9 cellular contexts compared by ENCODE assay signal in the genomic region with DNA sequence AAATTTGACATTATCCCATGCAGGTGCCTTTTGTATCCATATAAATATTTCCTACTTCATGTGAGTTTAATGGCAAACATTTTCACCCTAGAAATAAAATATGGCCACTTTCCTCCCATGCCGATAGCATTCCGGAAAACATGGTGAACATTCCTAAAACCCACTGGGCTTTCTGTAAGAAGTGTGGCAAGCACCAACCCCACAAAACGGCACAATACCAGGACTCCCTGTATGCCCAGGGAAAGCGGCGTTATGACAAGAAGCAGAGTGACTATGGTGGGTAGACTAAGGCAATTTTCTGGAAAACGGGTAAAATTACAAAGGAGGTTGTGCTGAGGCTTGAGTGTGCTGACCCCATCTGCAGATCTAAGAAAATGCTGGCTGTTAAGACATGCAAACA. TPM values are rescaled to one million over a fixed set of nuclear protein-coding genes. Genes with fewer than 3 reads are reported as not detected.
DNase-seq lines count a peak whose midpoint lies in the region; TF ChIP-seq lines count a peak whose summit lies in the region.
"Had no signal": no experiment of that assay in that cellular context is flagged by ENCODE, and none has a peak within 500 bp of the region (broad histone marks: within the 10 kb centered on the region; RNA-seq: fewer than 3 reads in every experiment).

No MANE protein-coding gene starts in this region.

- no peak overlapping the region for H2AFZ ChIP-seq in hepatocyte

- H3K36me3 ChIP-seq in hepatocyte (replicated peaks; ENCODE audit: insufficient read depth, low read depth) (no peaks in the 10 kb centered on the region), stomach smooth muscle (ENCODE audit: control insufficient read depth in 2 of 2, insufficient read depth in 2 of 2, low read length in 2 of 2) (peaks cover 2% of the 10 kb centered on the region in 2 donors)

- no peaks in the 10 kb centered on the region for H3K27me3 ChIP-seq in hepatocyte
- H3K27me3 ChIP-seq in stomach smooth muscle (ENCODE audit: control insufficient read depth in 1 of 2, insufficient read depth in 2 of 2, low read length in 2 of 2), result no peaks in the 10 kb centered on the region

- TF ChIP-seq CTCF in astrocyte of the cerebellum (IDR thresholded peaks at IDR 0.05; ENCODE audit: low read depth, low read length, missing control alignments) (no peak), hepatocyte (IDR thresholded peaks at IDR 0.05; ENCODE audit: poor library complexity) (no peak)

- peaks cover 92% of the 10 kb centered on the region for H3K79me2 ChIP-seq in hepatocyte

- H3K4me1 ChIP-seq in hepatocyte (ENCODE audit: insufficient read depth) (peaks cover 65% of the 10 kb centered on the region), stomach smooth muscle (ENCODE audit: control insufficient read depth, insufficient read depth, low read length) (peaks cover 59% of the 10 kb centered on the region)

- H3K4me3 ChIP-seq in astrocyte of the cerebellum (ENCODE audit: low read depth, low read length) (peak overlapping the region; percentile 73), hepatocyte (no peak overlapping the region), stomach smooth muscle (ENCODE audit: low read length in 2 of 2) (peak overlapping the region; percentile 6 to 54)

- in situ Hi-C loops in astrocyte of the cerebellum (cut with HindIII; ENCODE audit: low sequenced_read_pairs), result loop anchor here (5.0 kb wide), 1 partner anchor 37 kb away; no protein-coding TSS in a partner anchor

- H3K27ac ChIP-seq in hepatocyte (peak overlapping the region; percentile 100), stomach smooth muscle (ENCODE audit: low read length) (no peak overlapping the region)

- H3K9ac ChIP-seq in stomach smooth muscle (ENCODE audit: low read length in 2 of 2), result peak overlapping the region in 1 of 2 donors; percentile 8

- no peaks in the 10 kb centered on the region for H3K9me2 ChIP-seq in hepatocyte (replicated peaks; ENCODE audit: insufficient read depth)

- 80% methylated on average over 6 of the region's 6 CpGs for WGBS in hepatocyte (ENCODE audit: low lambda C conversion rate, missing lambda C conversion rate)

- H3K9me3 ChIP-seq in hepatocyte (ENCODE audit: low read depth), result no peaks in the 10 kb centered on the region
- no peaks in the 10 kb centered on the region for H3K9me3 ChIP-seq in stomach smooth muscle (ENCODE audit: control insufficient read depth in 2 of 2, low read length in 2 of 2)

- DNase-seq in HT1080 (ENCODE audit: low read depth) (peak; percentile 16), astrocyte of the cerebellum (ENCODE audit: low read depth) (no peak), hepatocyte (ENCODE audit: low spot score) (no peak), cerebellum (ENCODE audit: low spot score) (no peak), pons (ENCODE audit: low spot score) (no peak), NCI-H510A treated with DMSO at 0.1 percent for 48 hours (lab: John Stamatoyannopoulos, UW) (no peak), NCI-H1436 treated with DMSO at 0.1 percent for 48 hours (lab: John Stamatoyannopoulos, UW) (no peak)
- DNase-seq: activated naive CD4-positive, alpha-beta T cell treated with anti-CD3 and anti-CD28 coated beads for 36 hours had no signal

- peak overlapping the region; percentile 68 for H3K4me2 ChIP-seq in hepatocyte

- peaks cover 60% of the 10 kb centered on the region for H4K20me1 ChIP-seq in hepatocyte (ENCODE audit: insufficient read depth, poor library complexity, severe bottlenecking)

RNA-seq across cellular contexts. Expression of a gene that starts 7.6 kb away (rescaled TPM):
- 3,876 and 3,948 TPM in 2 replicates for total RNA-seq in HT1080 (2014; rRNA removed; shearing (Covaris generic))
- polyA plus RNA-seq in HT1080 (2015; cell fraction: cytosol; rRNA removed), result 3,764 and 3,966 TPM in 2 replicates
- 5,018 and 5,424 TPM in 2 replicates for polyA plus RNA-seq in HT1080 (2015; cell fraction: nucleus; rRNA removed)
- total RNA-seq in hepatocyte (1,102 and 1,220 TPM in 2 replicates), cerebellum (63.1 TPM)
- 1,699 and 1,702 TPM in 2 replicates for polyA plus RNA-seq in hepatocyte

Comparison
In these comparisons a context has a peak if more than half of its experiments do, and no peak if none do; other contexts are left out.
1. RNA of a gene that starts 7.6 kb away (total RNA-seq): 3,876 to 3,948 TPM in HT1080 and 1,102 to 1,220 TPM in hepatocyte; 63.1 TPM in cerebellum (single experiment); every median in the first group is over 10 times any median in the second.